Comparison of ENCODE assay signal across 16 cellular contexts in the genomic region with DNA sequence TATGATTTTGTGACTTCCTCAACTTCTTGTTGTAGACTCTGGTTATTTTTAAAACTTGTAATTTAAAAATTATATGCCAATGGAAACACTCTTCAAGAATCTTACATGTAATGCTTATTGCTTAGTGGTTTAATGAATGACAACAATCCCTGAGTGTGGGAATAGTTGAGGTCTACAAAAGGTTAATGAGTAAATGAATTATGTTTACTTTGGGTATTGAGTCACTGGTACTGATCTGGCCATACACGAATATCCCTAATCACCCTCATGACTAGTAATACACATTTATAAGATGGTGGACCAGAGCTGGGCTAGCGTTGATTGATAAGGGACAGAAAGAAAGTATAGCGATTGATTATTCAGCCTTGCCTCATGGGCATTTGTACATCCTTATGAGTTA. TPM values are rescaled to one million over a fixed set of nuclear protein-coding genes. Genes with fewer than 3 reads are reported as not detected.
DNase-seq lines count a peak whose midpoint lies in the region; ATAC-seq and TF ChIP-seq lines count a peak whose summit lies in the region.
"Had no signal": no experiment of that assay in that cellular context is flagged by ENCODE, and none has a peak within 500 bp of the region (broad histone marks: within the 10 kb centered on the region; RNA-seq: fewer than 3 reads in every experiment).

No MANE protein-coding gene starts in this region.

- H3K4me1 Mint-ChIP-seq in stimulated activated naive CD8-positive, alpha-beta T cell treated with anti-CD3 and anti-CD28 coated beads, Interleukin-15, amount 100 ng/mL, for 72 hours = no peaks in the 10 kb centered on the region
- H3K4me1 Mint-ChIP-seq: brain; stimulated activated memory B cell treated with anti-CD40 and anti-IgM and Interleukin-4, amounts not matched to agents 10 μg/mL and 1 μg/mL and 100 μg/mL, for 72 hours; T-cell had no signal

- CTCF ChIA-PET in AG04450 (lab: Charles Lee) = interaction anchor here (0.5 to 1.4 kb wide), 6 partner anchors 18 to 116 kb away, joined by 3 to 5 read pairs (median 4); no protein-coding TSS in a partner anchor

- no peaks in the 10 kb centered on the region for H3K4me1 ChIP-seq in colonic mucosa
- H3K4me1 ChIP-seq: BE2C had no signal

- no peak overlapping the region for H3K4me3 Mint-ChIP-seq in stimulated activated naive CD8-positive, alpha-beta T cell treated with anti-CD3 and anti-CD28 coated beads, Interleukin-15, amount 100 ng/mL, for 72 hours
- H3K4me3 Mint-ChIP-seq: brain; stimulated activated memory B cell treated with anti-CD40 and anti-IgM and Interleukin-4, amounts not matched to agents 10 μg/mL and 1 μg/mL and 100 μg/mL, for 72 hours; T-cell had no signal

- no peak for TF ChIP-seq CTCF in AG04450 (IDR thresholded peaks at IDR 0.05; ENCODE audit: low read depth, low read length)
- TF ChIP-seq CTCF in colonic mucosa (IDR thresholded peaks at IDR 0.05) = no peak

- peaks cover 54% of the 10 kb centered on the region for H3K27me3 Mint-ChIP-seq in stimulated activated naive CD8-positive, alpha-beta T cell treated with anti-CD3 and anti-CD28 coated beads, Interleukin-15, amount 100 ng/mL, for 72 hours
- H3K27me3 Mint-ChIP-seq: brain had no signal

- peaks cover 5 to 9% of the 10 kb centered on the region in 2 donors for H3K9me3 Mint-ChIP-seq in stimulated activated naive CD8-positive, alpha-beta T cell treated with anti-CD3 and anti-CD28 coated beads, Interleukin-15, amount 100 ng/mL, for 72 hours
- H3K9me3 Mint-ChIP-seq: stimulated activated memory B cell treated with anti-CD40 and anti-IgM and Interleukin-4, amounts not matched to agents 10 μg/mL and 1 μg/mL and 100 μg/mL, for 72 hours had no signal

- H3K9me3 ChIP-seq in AG04450 (ENCODE audit: control insufficient read depth, insufficient read depth, low read length) (no peaks in the 10 kb centered on the region), colonic mucosa (no peaks in the 10 kb centered on the region)
- H3K9me3 ChIP-seq: BE2C had no signal

- H3K27ac Mint-ChIP-seq in stimulated activated naive CD8-positive, alpha-beta T cell treated with anti-CD3 and anti-CD28 coated beads, Interleukin-15, amount 100 ng/mL, for 72 hours = no peak overlapping the region
- H3K27ac Mint-ChIP-seq: brain; stimulated activated memory B cell treated with anti-CD40 and anti-IgM and Interleukin-4, amounts not matched to agents 10 μg/mL and 1 μg/mL and 100 μg/mL, for 72 hours; T-cell had no signal

- peak; percentile 63 for ATAC-seq in HG02981 (IDR thresholded peaks at IDR 0.05; ENCODE audit: unreplicated experiment)
- no peak for ATAC-seq in stimulated activated naive CD8-positive, alpha-beta T cell treated with anti-CD3 and anti-CD28 coated beads, Interleukin-15, amount 100 ng/mL, for 72 hours
- ATAC-seq: stimulated activated memory B cell treated with anti-CD40 and anti-IgM and Interleukin-4, amounts not matched to agents 10 μg/mL and 1 μg/mL and 100 μg/mL, for 72 hours; T-cell had no signal

- no peaks in the 10 kb centered on the region for H3K36me3 ChIP-seq in colonic mucosa
- H3K36me3 ChIP-seq: BE2C had no signal

- H3K27me3 ChIP-seq in AG04450 (ENCODE audit: control insufficient read depth, insufficient read depth, low read length) = no peaks in the 10 kb centered on the region
- no peaks in the 10 kb centered on the region for H3K27me3 ChIP-seq in colonic mucosa
- H3K27me3 ChIP-seq: BE2C had no signal

- DNase-seq in AG04450 (ENCODE audit: low read depth, low spot score) (peak; percentile 27), amniotic epithelial cell (ENCODE audit: low read depth) (peak; percentile 67), iris pigment epithelial cell (ENCODE audit: low read depth) (peak; percentile 75), colonic mucosa (no peak), C1 segment of cervical spinal cord (lab: John Stamatoyannopoulos, UW) (no peak), NCI-H1417 (lab: John Stamatoyannopoulos, UW) (no peak)
- DNase-seq in stimulated activated naive CD8-positive, alpha-beta T cell treated with anti-CD3 and anti-CD28 coated beads, Interleukin-15, amount 100 ng/mL, for 72 hours = no peak
- DNase-seq: activated T-cell treated with anti-CD3 and anti-CD28 coated beads, Interleukin-2, amount 50 U/mL, for 48 hours; BE2C; GF-D8; NK-92 treated with Interleukin-12 subunit alpha and Interleukin-12 subunit beta, amount 100 ng/mL, for 24 hours; stimulated activated CD4-positive, alpha-beta T cell treated with anti-CD3 and anti-CD28 coated beads, Interleukin-4, amount 100 ng/mL, for 1 hour; T-cell had no signal

- H3K9ac ChIP-seq in colonic mucosa (ENCODE audit: low read depth in 2 of 2, low read length in 2 of 2) = no peak overlapping the region

- no peak overlapping the region for H3K4me3 ChIP-seq in AG04450 (ENCODE audit: low read depth, low read length)
- no peak overlapping the region for H3K4me3 ChIP-seq in colonic mucosa

- POLR2A ChIA-PET in AG04450 (lab: Yijun Ruan, JAX) = interaction anchor here (0.7 to 1.2 kb wide), 2 partner anchors 108 to 208 kb away, joined by 3 read pairs; no protein-coding TSS in a partner anchor

- intact Hi-C loops in colonic mucosa (cut with DNase I) = no loop called here

- H3K27ac ChIP-seq in AG04450 (ENCODE audit: low read depth, low read length) = no peak overlapping the region
- no peak overlapping the region for H3K27ac ChIP-seq in colonic mucosa

RNA-seq across cellular contexts. Expression of a gene that starts 47.1 kb away (rescaled TPM):
- 18.4 and 25.1 TPM in 2 replicates for polyA plus RNA-seq in AG04450 (2011; rRNA removed)
- polyA minus RNA-seq in AG04450 (2011; rRNA and poly(A)+ RNA removed) = 19.3 and 27.6 TPM in 2 replicates
- total RNA-seq in colonic mucosa = 1 to 10 TPM in 1 of 2 donors, under 1 TPM in 1; 0.94 to 5.0 TPM

RNA-seq across cellular contexts. Expression of a gene that starts 48.6 kb away (rescaled TPM):
- polyA plus RNA-seq in AG04450 (2011; rRNA removed) = 5.1 and 5.9 TPM in 2 replicates
- polyA minus RNA-seq in AG04450 (2011; rRNA and poly(A)+ RNA removed) = 2.1 and 3.7 TPM in 2 replicates
- 1 to 10 TPM; 7.9 to 8.3 TPM for total RNA-seq in colonic mucosa

Comparison
In these comparisons a context has a peak if more than half of its experiments do, and no peak if none do; other contexts are left out.
1. DNase-seq: peak in AG04450 (single experiment), amniotic epithelial cell (single experiment) and iris pigment epithelial cell (single experiment); none in colonic mucosa (single experiment), C1 segment of cervical spinal cord (0 of 14), NCI-H1417 (0 of 3) and stimulated activated naive CD8-positive, alpha-beta T cell treated with anti-CD3 and anti-CD28 coated beads, Interleukin-15, amount 100 ng/mL, for 72 hours (0 of 2).